Comparison of ENCODE assay signal across 9 cellular contexts in the genomic region with DNA sequence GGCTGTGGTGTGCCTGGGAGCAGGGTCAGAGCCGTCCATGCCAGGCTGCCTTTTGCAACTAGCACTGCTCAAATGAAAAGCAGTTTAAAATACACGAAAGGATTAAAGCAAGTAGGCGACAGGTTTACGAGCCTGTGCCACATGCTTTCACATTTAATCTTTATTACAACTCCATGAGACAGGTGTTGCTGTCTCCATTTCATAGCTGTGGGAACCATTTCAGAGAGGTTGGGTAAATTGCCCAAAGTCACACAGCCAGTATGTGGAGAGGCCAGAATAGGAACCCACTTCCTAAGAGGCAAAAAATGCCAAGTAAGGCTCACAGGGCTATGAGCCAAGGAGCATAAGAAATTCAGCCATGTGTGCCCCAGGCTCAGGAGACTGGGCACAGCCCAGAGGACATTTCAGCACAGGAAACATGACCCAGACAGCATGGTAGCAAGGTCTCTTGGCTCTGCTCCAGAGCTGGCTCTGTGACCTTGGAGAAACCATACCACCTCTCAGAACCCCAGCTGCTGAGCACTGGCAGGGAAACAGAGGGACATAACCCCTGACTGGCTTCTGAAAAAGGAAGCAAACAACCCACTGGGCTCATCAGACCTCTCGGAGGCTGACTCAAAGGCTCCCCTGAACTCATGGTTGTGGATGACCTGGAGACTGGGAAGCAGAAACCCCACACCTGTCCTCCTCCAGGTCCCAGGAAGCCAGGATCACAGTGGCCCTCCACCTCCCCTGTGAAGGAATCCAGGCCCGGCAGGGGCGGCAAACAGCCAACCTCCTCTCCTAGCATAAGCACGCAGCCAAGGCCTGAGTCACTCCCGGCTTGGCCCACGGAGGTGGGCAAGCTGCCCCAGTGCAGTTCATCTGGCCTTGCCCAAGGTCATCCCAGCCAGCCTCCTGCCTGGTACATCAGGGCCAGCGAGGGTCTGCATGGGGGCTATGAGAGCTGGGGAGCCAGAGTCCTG. TPM values are rescaled to one million over a fixed set of nuclear protein-coding genes. Genes with fewer than 3 reads are reported as not detected.
DNase-seq lines count a peak whose midpoint lies in the region; TF ChIP-seq lines count a peak whose summit lies in the region.
"Had no signal": no experiment of that assay in that cellular context is flagged by ENCODE, and none has a peak within 500 bp of the region (broad histone marks: within the 10 kb centered on the region; RNA-seq: fewer than 3 reads in every experiment).

No MANE protein-coding gene starts in this region.

- peak in 1 of 3 experiments; percentile 5 for TF ChIP-seq CTCF in vagina (IDR thresholded peaks at IDR 0.05)

- no peaks in the 10 kb centered on the region for H3K27me3 ChIP-seq in vagina

- H3K4me1 Mint-ChIP-seq in activated naive CD4-positive, alpha-beta T cell treated with anti-CD3 and anti-CD28 coated beads for 36 hours (ENCODE audit: low read depth): peaks cover 2% of the 10 kb centered on the region

- H3K36me3 Mint-ChIP-seq in activated naive CD4-positive, alpha-beta T cell treated with anti-CD3 and anti-CD28 coated beads for 36 hours (ENCODE audit: low read depth): no peaks in the 10 kb centered on the region

- CTCF ChIA-PET in activated naive CD4-positive, alpha-beta T cell treated with anti-CD3 and anti-CD28 coated beads for 36 hours (lab: Charles Lee): interaction anchor here (0.8 to 3.3 kb wide), 7 partner anchors 11 to 223 kb away, joined by 3 to 18 read pairs (median 4); no protein-coding TSS in a partner anchor

- no peak overlapping the region for H3K27ac Mint-ChIP-seq in activated naive CD4-positive, alpha-beta T cell treated with anti-CD3 and anti-CD28 coated beads for 36 hours

- peaks cover 70% of the 10 kb centered on the region for H3K4me1 ChIP-seq in vagina

- no peaks in the 10 kb centered on the region for H3K36me3 ChIP-seq in vagina

- no peak overlapping the region for H3K4me3 Mint-ChIP-seq in activated naive CD4-positive, alpha-beta T cell treated with anti-CD3 and anti-CD28 coated beads for 36 hours

- H3K27me3 Mint-ChIP-seq in activated naive CD4-positive, alpha-beta T cell treated with anti-CD3 and anti-CD28 coated beads for 36 hours (ENCODE audit: low read depth): no peaks in the 10 kb centered on the region

- intact Hi-C loops in vagina (cut with DNase I): loop anchor here (5.0 kb wide), 2 partner anchors 47 to 97 kb away; a partner anchor contains a TSS
- intact Hi-C loops in activated naive CD4-positive, alpha-beta T cell treated with anti-CD3 and anti-CD28 coated beads for 36 hours (cut with micrococcal nuclease): loop anchor here (5.0 kb wide), 1 partner anchor 67 kb away; a partner anchor contains a TSS

- no peak overlapping the region for H3K4me3 ChIP-seq in vagina

- peak; percentile 40 for DNase-seq in NCI-H2196 (lab: John Stamatoyannopoulos, UW; ENCODE audit: unreplicated experiment)
- DNase-seq in NCI-H2196 treated with DMSO at 0.1 percent for 48 hours (lab: John Stamatoyannopoulos, UW; ENCODE audit: unreplicated experiment): no peak
- peak; percentile 73 for DNase-seq in dermis blood vessel endothelial cell
- peak; percentile 33 to 71 for DNase-seq in lung microvascular endothelial cell (ENCODE audit: low read depth in 2 of 2)
- DNase-seq in vagina (ENCODE audit: extremely low spot score in 2 of 2): no peak
- DNase-seq in medulla oblongata (ENCODE audit: extremely low spot score): no peak
- DNase-seq in activated naive CD4-positive, alpha-beta T cell treated with Interleukin-2 at 50 U/mL for 16 hours: no peak
- no peak for DNase-seq in activated naive CD4-positive, alpha-beta T cell treated with anti-CD3 and anti-CD28 coated beads for 36 hours
- DNase-seq: NCI-H748 treated with DMSO at 0.1 percent for 48 hours had no signal

- no peak for TF ChIP-seq POLR2A in vagina (IDR thresholded peaks at IDR 0.05)

- H3K9me3 Mint-ChIP-seq in activated naive CD4-positive, alpha-beta T cell treated with anti-CD3 and anti-CD28 coated beads for 36 hours: no peaks in the 10 kb centered on the region

- no peaks in the 10 kb centered on the region for H3K9me3 ChIP-seq in vagina

- peak overlapping the region; percentile 93 for H3K27ac ChIP-seq in vagina

RNA-seq across cellular contexts. Expression of a gene that starts 40.3 kb away (rescaled TPM):
- total RNA-seq in dermis blood vessel endothelial cell (25.4 and 25.9 TPM in 2 replicates), lung microvascular endothelial cell (22.0 and 24.0 TPM in 2 replicates), vagina (6.9 TPM)
- total RNA-seq in activated naive CD4-positive, alpha-beta T cell treated with anti-CD3 and anti-CD28 coated beads for 36 hours: 10 to 100 TPM; 57.5 to 59.1 TPM

Comparison
In these comparisons a context has a peak if more than half of its experiments do, and no peak if none do; other contexts are left out.
1. DNase-seq: peak in NCI-H2196 (single experiment), dermis blood vessel endothelial cell (single experiment) and lung microvascular endothelial cell (2 of 2); none in NCI-H2196 treated with DMSO at 0.1 percent for 48 hours (single experiment), vagina (0 of 2), medulla oblongata (single experiment), activated naive CD4-positive, alpha-beta T cell treated with Interleukin-2 at 50 U/mL for 16 hours (single experiment) and activated naive CD4-positive, alpha-beta T cell treated with anti-CD3 and anti-CD28 coated beads for 36 hours (single experiment).